In the genomic region with DNA sequence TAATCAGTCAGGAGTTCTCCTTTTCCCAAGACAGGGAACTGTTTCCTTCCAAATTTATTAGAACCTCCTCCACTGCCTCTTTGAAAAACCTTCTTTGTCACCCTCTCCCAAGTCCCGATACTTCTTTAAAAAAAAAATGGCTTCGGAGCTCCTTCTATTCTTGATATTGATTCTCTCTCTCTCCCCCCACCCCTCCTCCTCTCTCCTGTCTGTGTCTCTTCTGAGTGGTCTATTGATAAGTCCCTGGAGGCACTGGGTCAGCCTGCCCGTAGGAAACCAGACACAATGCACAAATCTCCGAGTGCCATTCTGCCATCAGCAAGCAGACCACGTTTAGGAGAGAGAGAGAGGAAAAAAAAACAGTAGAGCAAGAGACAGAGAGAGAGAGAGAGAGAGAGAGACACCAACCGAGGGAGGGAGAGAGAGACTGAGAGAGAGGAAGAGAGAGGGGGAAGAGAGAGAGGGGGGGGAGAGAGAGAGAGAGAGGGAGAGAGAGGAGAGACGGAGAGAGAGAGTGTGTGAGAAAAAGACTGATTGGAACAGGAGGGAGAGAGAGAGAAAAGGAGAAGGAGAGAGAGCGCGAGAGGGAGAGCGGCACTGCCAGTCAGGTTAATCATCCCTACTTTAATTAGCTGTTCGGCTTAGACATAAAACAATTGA, we compare ENCODE assay signal across 9 cellular contexts.
DNase-seq lines count a peak whose midpoint lies in the region; ATAC-seq, FAIRE-seq and TF ChIP-seq lines count a peak whose summit lies in the region.
"Had no signal": no experiment of that assay in that cellular context is flagged by ENCODE, and none has a peak within 500 bp of the region (broad histone marks: within the 10 kb centered on the region; RNA-seq: fewer than 3 reads in every experiment).

No MANE protein-coding gene starts in this region.

- TF ChIP-seq CTCF in GM06990 (IDR thresholded peaks at IDR 0.05; ENCODE audit: insufficient read depth, low read length, poor library complexity, severe bottlenecking) = no peak
- TF ChIP-seq CTCF in endothelial cell of umbilical vein (IDR thresholded peaks at IDR 0.05; ENCODE audit: extremely low read depth in 1 of 2, insufficient read depth in 1 of 2, low read depth in 1 of 2, low read length in 2 of 2) = no peak
- no peak for TF ChIP-seq CTCF in nephron progenitor cell (IDR thresholded peaks at IDR 0.05)
- no peak for TF ChIP-seq CTCF in GM20000 (IDR thresholded peaks at IDR 0.05; ENCODE audit: extremely low read depth, missing control alignments)

- intact Hi-C loops in endothelial cell of umbilical vein (cut with micrococcal nuclease) = no loop called here

- H3K4me3 ChIP-seq in GM06990 (replicated peaks; ENCODE audit: low read depth, low read length) (peak overlapping the region; percentile 53), endothelial cell of umbilical vein (replicated peaks in 1 of 3; ENCODE audit: insufficient read depth in 1 of 3, low read depth in 1 of 3, low read length in 3 of 3) (peak overlapping the region; percentile 19 to 57 (median 34))

- ATAC-seq in GM21423 (IDR thresholded peaks at IDR 0.05; ENCODE audit: unreplicated experiment) = no peak

- H3K36me3 Mint-ChIP-seq in nephron progenitor cell (ENCODE audit: low read depth) = no peaks in the 10 kb centered on the region
- H3K36me3 Mint-ChIP-seq: naive thymus-derived CD8-positive, alpha-beta T cell had no signal

- no TSS peak for BruUV-seq in endothelial cell of umbilical vein (replicated peaks; lab: Mats Ljungman, UMichigan)

- H4K20me1 ChIP-seq in endothelial cell of umbilical vein (replicated peaks; ENCODE audit: control insufficient read depth, extremely low read depth, insufficient read depth, low read length) = peaks cover 3% of the 10 kb centered on the region

- H3K79me2 ChIP-seq in endothelial cell of umbilical vein (ENCODE audit: control insufficient read depth, insufficient read depth, low read length) = no peaks in the 10 kb centered on the region

- H3K9ac ChIP-seq in endothelial cell of umbilical vein (replicated peaks; ENCODE audit: extremely low read depth, insufficient read depth, low read length) = peak overlapping the region; percentile 32

- no peaks in the 10 kb centered on the region for H3K9me3 Mint-ChIP-seq in nephron progenitor cell
- H3K9me3 Mint-ChIP-seq: naive thymus-derived CD8-positive, alpha-beta T cell had no signal

- peak overlapping the region; percentile 46 for H2AFZ ChIP-seq in endothelial cell of umbilical vein (ENCODE audit: low read depth, low read length)

- H3K9me1 ChIP-seq in endothelial cell of umbilical vein (replicated peaks; ENCODE audit: control insufficient read depth, extremely low read depth, insufficient read depth, low read length) = no peaks in the 10 kb centered on the region

- peak; percentile 52 for FAIRE-seq in endothelial cell of umbilical vein (lab: Jason Lieb, UNC)

- H3K36me3 ChIP-seq in GM06990 (ENCODE audit: control insufficient read depth, insufficient read depth, low read length) (no peaks in the 10 kb centered on the region), endothelial cell of umbilical vein (ENCODE audit: control insufficient read depth in 2 of 2, extremely low read depth in 1 of 2, insufficient read depth in 2 of 2, low read length in 2 of 2) (no peaks in the 10 kb centered on the region)

- TF ChIP-seq POLR2A in endothelial cell of umbilical vein (IDR thresholded peaks at IDR 0.05; ENCODE audit: low read depth, low read length) = no peak

- no peak overlapping the region for H3K27ac Mint-ChIP-seq in nephron progenitor cell
- H3K27ac Mint-ChIP-seq: naive thymus-derived CD8-positive, alpha-beta T cell had no signal

- H3K9me3 ChIP-seq in endothelial cell of umbilical vein (replicated peaks; ENCODE audit: control insufficient read depth, insufficient read depth, low read length) = no peaks in the 10 kb centered on the region

- H3K4me1 Mint-ChIP-seq in nephron progenitor cell = peaks cover 9% of the 10 kb centered on the region

- no peak overlapping the region for H3K27ac ChIP-seq in endothelial cell of umbilical vein (ENCODE audit: insufficient read depth, low read depth, low read length)

- POLR2A ChIA-PET in endothelial cell of umbilical vein (lab: Charles Lee) = interaction anchor here (0.8 kb wide), 1 partner anchor 50 kb away, joined by 6 read pairs; no protein-coding TSS in a partner anchor

- no peaks in the 10 kb centered on the region for H3K27me3 ChIP-seq in GM06990 (replicated peaks; ENCODE audit: control insufficient read depth, insufficient read depth, low read length)
- H3K27me3 ChIP-seq in endothelial cell of umbilical vein (ENCODE audit: control insufficient read depth in 2 of 2, insufficient read depth in 2 of 2, low read length in 2 of 2) = no peaks in the 10 kb centered on the region

- DNase-seq in GM06990 (ENCODE audit: extremely low read depth, insufficient read length) (peak; percentile 18), NCI-H2196 (lab: John Stamatoyannopoulos, UW; ENCODE audit: unreplicated experiment) (peak; percentile 57), endothelial cell of umbilical vein (ENCODE audit: low read depth, low spot score) (peak; percentile 61), nephron progenitor cell (peak; percentile 42), GM20000 (ENCODE audit: low spot score) (no peak), cortex of kidney (lab: John Stamatoyannopoulos, UW) (no peak)
- DNase-seq in stimulated activated CD4-positive, alpha-beta T cell treated with anti-CD3 and anti-CD28 coated beads, Interleukin-4, amount 100 ng/mL, for 24 hours = no peak

- peaks cover 9% of the 10 kb centered on the region for H3K4me1 ChIP-seq in endothelial cell of umbilical vein (ENCODE audit: control insufficient read depth, extremely low read depth, insufficient read depth, low read length)

- peak overlapping the region; percentile 84 for H3K4me2 ChIP-seq in endothelial cell of umbilical vein (ENCODE audit: insufficient read depth, low read length)

- H3K27me3 Mint-ChIP-seq in nephron progenitor cell (ENCODE audit: low read depth, poor library complexity) = peaks cover 21% of the 10 kb centered on the region
- H3K27me3 Mint-ChIP-seq: naive thymus-derived CD8-positive, alpha-beta T cell had no signal

- dilution Hi-C loops in endothelial cell of umbilical vein (cut with MboI; ENCODE audit: extremely low pct_ligation_motif_present, low sequenced_read_pairs) = no loop called here

- CTCF ChIA-PET in endothelial cell of umbilical vein (lab: Charles Lee) = interaction anchor here (0.6 to 1.3 kb wide), 7 partner anchors 11 to 1364 kb away, joined by 3 to 8 read pairs (median 4); no protein-coding TSS in a partner anchor

- no peak overlapping the region for H3K4me3 Mint-ChIP-seq in nephron progenitor cell
- H3K4me3 Mint-ChIP-seq: naive thymus-derived CD8-positive, alpha-beta T cell had no signal

TF ChIP-seq in endothelial cell of umbilical vein, 7 proteins besides CTCF, POLR2A, EP300 and RAD21:
- TF ChIP-seq JUN (IDR thresholded peaks at IDR 0.05; ENCODE audit: borderline replicate concordance, insufficient read depth, insufficient read length, low read depth) (no peak), FOS (IDR thresholded peaks at IDR 0.05; ENCODE audit: borderline replicate concordance, insufficient read depth, low read length) (no peak), MAX (IDR thresholded peaks at IDR 0.05; ENCODE audit: insufficient read depth, insufficient read length) (no peak), EZH2 (IDR thresholded peaks at IDR 0.05; ENCODE audit: borderline replicate concordance, low read depth, low read length, severe bottlenecking) (no peak), POLR2AphosphoS5 (IDR thresholded peaks at IDR 0.05; ENCODE audit: insufficient read depth, low read depth, low read length) (no peak), GATA2 (IDR thresholded peaks at IDR 0.05; ENCODE audit: insufficient read depth, insufficient read length, low read depth, low read length) (no peak), MYC (IDR thresholded peaks at IDR 0.05; ENCODE audit: low read depth, low read length) (no peak)

Comparison
In these comparisons a context has a peak if more than half of its experiments do, and no peak if none do; other contexts are left out.
1. DNase-seq: peak in GM06990 (single experiment), NCI-H2196 (single experiment), endothelial cell of umbilical vein (single experiment) and nephron progenitor cell (single experiment); none in GM20000 (single experiment), cortex of kidney (single experiment) and stimulated activated CD4-positive, alpha-beta T cell treated with anti-CD3 and anti-CD28 coated beads, Interleukin-4, amount 100 ng/mL, for 24 hours (single experiment).